Comparison of ENCODE assay signal across 36 cellular contexts in the genomic region with DNA sequence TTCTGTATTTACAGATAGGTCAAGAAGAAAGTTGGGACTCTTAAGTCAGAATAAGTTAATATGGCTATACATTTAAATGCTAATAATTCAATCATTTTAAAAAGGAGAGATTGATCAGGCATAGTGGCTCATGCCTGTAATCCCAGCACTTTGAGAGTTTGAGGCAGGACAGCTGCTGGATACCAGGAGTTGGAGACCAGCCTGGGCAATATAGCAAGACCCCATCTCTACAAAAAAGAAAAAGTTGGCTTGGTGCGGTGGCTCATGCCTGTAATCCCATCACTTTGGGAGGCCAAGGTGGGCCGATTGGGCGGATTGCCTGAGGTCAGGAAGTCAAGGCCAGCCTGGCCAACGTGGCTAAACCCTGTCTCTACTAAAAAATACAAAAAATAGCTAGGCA. TPM values are rescaled to one million over a fixed set of nuclear protein-coding genes. Genes with fewer than 3 reads are reported as not detected.
"Had no signal": no experiment of that assay in that cellular context is flagged by ENCODE, and none has a peak within 500 bp of the region (broad histone marks: within the 10 kb centered on the region; RNA-seq: fewer than 3 reads in every experiment).

No MANE protein-coding gene starts in this region.

- H3K4me1 Mint-ChIP-seq: activated CD4-positive, alpha-beta T cell treated with anti-CD3 and anti-CD28 coated beads for 36 hours; activated CD4-positive, alpha-beta T cell treated with anti-CD3 and anti-CD28 coated beads, Interleukin-2, amount 10 ng/mL, durations not matched to agents 7 days and 5 days; activated naive CD4-positive, alpha-beta T cell treated with anti-CD3 and anti-CD28 coated beads, Interleukin-2, amount 50 U/mL, for 24 hours; activated naive CD8-positive, alpha-beta T cell treated with anti-CD3 and anti-CD28 coated beads, Interleukin-2, amount 10 ng/mL, durations not matched to agents 7 days and 5 days; brain; central memory CD8-positive, alpha-beta T cell had no signal

- H3K4me3 Mint-ChIP-seq: activated CD4-positive, alpha-beta memory T cell treated with anti-CD3 and anti-CD28 coated beads, Interleukin-2, amount 10 ng/mL, durations not matched to agents 7 days and 5 days; activated CD4-positive, alpha-beta T cell treated with anti-CD3 and anti-CD28 coated beads for 36 hours; activated CD4-positive, alpha-beta T cell treated with anti-CD3 and anti-CD28 coated beads, Interleukin-2, amount 10 ng/mL, durations not matched to agents 7 days and 5 days; activated CD8-positive, alpha-beta memory T cell treated with anti-CD3 and anti-CD28 coated beads, Interleukin-2, amount 10 ng/mL, durations not matched to agents 7 days and 5 days; activated CD8-positive, alpha-beta T cell treated with anti-CD3 and anti-CD28 coated beads, Interleukin-2, amount 10 ng/mL, durations not matched to agents 7 days and 5 days; activated naive CD4-positive, alpha-beta T cell treated with anti-CD3 and anti-CD28 coated beads, Interleukin-2, amount 10 ng/mL, durations not matched to agents 7 days and 5 days; activated naive CD4-positive, alpha-beta T cell treated with anti-CD3 and anti-CD28 coated beads, Interleukin-2, amount 50 U/mL, for 24 hours; activated naive CD8-positive, alpha-beta T cell; activated naive CD8-positive, alpha-beta T cell treated with anti-CD3 and anti-CD28 coated beads, Interleukin-2, amount 10 ng/mL, durations not matched to agents 7 days and 5 days; activated naive CD8-positive, alpha-beta T cell treated with anti-CD3 and anti-CD28 coated beads, Interleukin-2, amount 50 U/mL, for 24 hours; activated T-cell treated with anti-CD3 and anti-CD28 coated beads, Interleukin-2, amount 50 U/mL, for 24 hours; brain; central memory CD8-positive, alpha-beta T cell; T-cell; T-helper 17 cell had no signal

- H3K36me3 ChIP-seq: ascending aorta, cardiac muscle cell had no signal

- H3K9me3 ChIP-seq: ascending aorta had no signal

- ATAC-seq: activated CD4-positive, alpha-beta T cell treated with anti-CD3 and anti-CD28 coated beads for 36 hours; activated CD4-positive, CD25-positive, alpha-beta regulatory T cell treated with anti-CD3 and anti-CD28 coated beads, Interleukin-2, amount 50 U/mL, for 24 hours; activated CD8-positive, alpha-beta memory T cell treated with anti-CD3 and anti-CD28 coated beads, Interleukin-2, amount 10 ng/mL, durations not matched to agents 7 days and 5 days; activated CD8-positive, alpha-beta T cell treated with anti-CD3 and anti-CD28 coated beads, Interleukin-2, amount 10 ng/mL, durations not matched to agents 7 days and 5 days; activated naive CD8-positive, alpha-beta T cell treated with anti-CD3 and anti-CD28 coated beads, Interleukin-2, amount 50 U/mL, for 24 hours; T-cell; T-helper 17 cell had no signal

- H3K27ac Mint-ChIP-seq: activated CD4-positive, alpha-beta memory T cell treated with anti-CD3 and anti-CD28 coated beads, Interleukin-2, amount 10 ng/mL, durations not matched to agents 7 days and 5 days; activated CD4-positive, alpha-beta T cell treated with anti-CD3 and anti-CD28 coated beads for 36 hours; activated CD4-positive, alpha-beta T cell treated with anti-CD3 and anti-CD28 coated beads, Interleukin-2, amount 10 ng/mL, durations not matched to agents 7 days and 5 days; activated CD8-positive, alpha-beta memory T cell treated with anti-CD3 and anti-CD28 coated beads, Interleukin-2, amount 10 ng/mL, durations not matched to agents 7 days and 5 days; activated CD8-positive, alpha-beta T cell treated with anti-CD3 and anti-CD28 coated beads, Interleukin-2, amount 10 ng/mL, durations not matched to agents 7 days and 5 days; activated naive CD4-positive, alpha-beta T cell treated with anti-CD3 and anti-CD28 coated beads, Interleukin-2, amount 10 ng/mL, durations not matched to agents 7 days and 5 days; activated naive CD4-positive, alpha-beta T cell treated with anti-CD3 and anti-CD28 coated beads, Interleukin-2, amount 50 U/mL, for 24 hours; activated naive CD8-positive, alpha-beta T cell; activated naive CD8-positive, alpha-beta T cell treated with anti-CD3 and anti-CD28 coated beads, Interleukin-2, amount 10 ng/mL, durations not matched to agents 7 days and 5 days; activated naive CD8-positive, alpha-beta T cell treated with anti-CD3 and anti-CD28 coated beads, Interleukin-2, amount 50 U/mL, for 24 hours; activated T-cell treated with anti-CD3 and anti-CD28 coated beads, Interleukin-2, amount 50 U/mL, for 24 hours; activated T-helper 2 cell treated with anti-CD3 and anti-CD28 coated beads, Interferon-gamma antibody, Interleukin-2, Interleukin-4, amounts not matched to agents 10 μg/mL and 5 μg/mL and 100 μg/mL, durations not matched to agents 14 hours and 24 hours and 36 hours; brain; T-cell; T-helper 17 cell had no signal

- H3K36me3 Mint-ChIP-seq: activated CD8-positive, alpha-beta memory T cell treated with anti-CD3 and anti-CD28 coated beads, Interleukin-2, amount 10 ng/mL, durations not matched to agents 7 days and 5 days; activated naive CD4-positive, alpha-beta T cell treated with anti-CD3 and anti-CD28 coated beads, Interleukin-2, amount 10 ng/mL, durations not matched to agents 7 days and 5 days; activated naive CD4-positive, alpha-beta T cell treated with anti-CD3 and anti-CD28 coated beads, Interleukin-2, amount 50 U/mL, for 24 hours; activated naive CD8-positive, alpha-beta T cell; activated naive CD8-positive, alpha-beta T cell treated with anti-CD3 and anti-CD28 coated beads, Interleukin-2, amount 10 ng/mL, durations not matched to agents 7 days and 5 days; brain; T-cell had no signal

- H3K27me3 Mint-ChIP-seq: activated CD4-positive, alpha-beta T cell treated with anti-CD3 and anti-CD28 coated beads for 36 hours; activated CD4-positive, alpha-beta T cell treated with anti-CD3 and anti-CD28 coated beads, Interleukin-2, amount 10 ng/mL, durations not matched to agents 7 days and 5 days; activated naive CD8-positive, alpha-beta T cell treated with anti-CD3 and anti-CD28 coated beads, Interleukin-2, amount 50 U/mL, for 24 hours; brain; T-cell had no signal

- H3K9me3 Mint-ChIP-seq: activated CD4-positive, alpha-beta T cell treated with anti-CD3 and anti-CD28 coated beads, Interleukin-2, amount 10 ng/mL, durations not matched to agents 7 days and 5 days; activated naive CD4-positive, alpha-beta T cell treated with anti-CD3 and anti-CD28 coated beads, Interleukin-2, amount 10 ng/mL, durations not matched to agents 7 days and 5 days; activated naive CD4-positive, alpha-beta T cell treated with anti-CD3 and anti-CD28 coated beads, Interleukin-2, amount 50 U/mL, for 24 hours; activated naive CD8-positive, alpha-beta T cell treated with anti-CD3 and anti-CD28 coated beads, Interleukin-2, amount 10 ng/mL, durations not matched to agents 7 days and 5 days; activated naive CD8-positive, alpha-beta T cell treated with anti-CD3 and anti-CD28 coated beads, Interleukin-2, amount 50 U/mL, for 24 hours; activated T-cell treated with anti-CD3 and anti-CD28 coated beads, Interleukin-2, amount 50 U/mL, for 24 hours; activated T-helper 2 cell treated with anti-CD3 and anti-CD28 coated beads, Interferon-gamma antibody, Interleukin-2, Interleukin-4, amounts not matched to agents 10 μg/mL and 5 μg/mL and 100 μg/mL, durations not matched to agents 14 hours and 24 hours and 36 hours; brain; central memory CD8-positive, alpha-beta T cell; T-cell had no signal

- H3K4me3 ChIP-seq: ascending aorta, cardiac muscle cell had no signal

- H3K27ac ChIP-seq: ascending aorta, cardiac muscle cell, VCaP had no signal

- H3K4me1 ChIP-seq: ascending aorta had no signal

- DNase-seq: activated CD4-positive, alpha-beta memory T cell treated with anti-CD3 and anti-CD28 coated beads, Interleukin-2, amount 10 ng/mL, durations not matched to agents 7 days and 5 days; activated CD4-positive, alpha-beta T cell treated with anti-CD3 and anti-CD28 coated beads for 1 hour; activated CD4-positive, alpha-beta T cell treated with anti-CD3 and anti-CD28 coated beads for 36 hours; activated CD4-positive, alpha-beta T cell treated with anti-CD3 and anti-CD28 coated beads for 48 hours; activated CD4-positive, alpha-beta T cell treated with anti-CD3 and anti-CD28 coated beads, Interleukin-2, amount 10 ng/mL, durations not matched to agents 7 days and 5 days; activated CD4-positive, alpha-beta T cell treated with anti-CD3 and anti-CD28 coated beads, Interleukin-2, amount 50 U/mL, for 48 hours; activated CD4-positive, CD25-positive, alpha-beta regulatory T cell; activated CD8-positive, alpha-beta memory T cell treated with anti-CD3 and anti-CD28 coated beads for 24 hours; activated CD8-positive, alpha-beta memory T cell treated with anti-CD3 and anti-CD28 coated beads, Interleukin-2, amount 10 ng/mL, durations not matched to agents 7 days and 5 days; activated CD8-positive, alpha-beta memory T cell treated with anti-CD3 and anti-CD28 coated beads, Interleukin-2, amount 50 U/mL, for 48 hours; activated CD8-positive, alpha-beta T cell treated with anti-CD3 and anti-CD28 coated beads, Interleukin-2, amount 10 ng/mL, durations not matched to agents 7 days and 5 days; activated effector memory CD4-positive, alpha-beta T cell treated with Interleukin-2 at 50 U/mL for 16 hours; activated gamma-delta T cell; activated naive CD4-positive, alpha-beta T cell treated with anti-CD3 and anti-CD28 coated beads, Interleukin-2, amount 10 ng/mL, durations not matched to agents 7 days and 5 days; activated naive CD4-positive, alpha-beta T cell treated with Interleukin-2 at 50 U/mL for 16 hours; activated naive CD8-positive, alpha-beta T cell treated with anti-CD3 and anti-CD28 coated beads, Interleukin-2, amount 10 ng/mL, durations not matched to agents 7 days and 5 days; activated naive CD8-positive, alpha-beta T cell treated with anti-CD3 and anti-CD28 coated beads, Interleukin-2, amount 50 U/mL, for 24 hours; activated T-cell treated with anti-CD3 and anti-CD28 coated beads, Interleukin-2, amount 50 U/mL, for 24 hours; activated T-cell treated with anti-CD3 and anti-CD28 coated beads, Interleukin-2, amount 50 U/mL, for 48 hours; amygdala; anterior cingulate cortex; caudate nucleus; cerebellar nuclear complex; T-cell; T-helper 17 cell; T1000 had no signal

RNA-seq across cellular contexts. Expression of gene GLDC, which starts 15.0 kb away (rescaled TPM):
- total RNA-seq: activated naive CD8-positive, alpha-beta T cell treated with anti-CD3 and anti-CD28 coated beads, Interleukin-2, amount 10 ng/mL, durations not matched to agents 7 days and 5 days; bronchial epithelial cell had no signal
